In the genomic region with DNA sequence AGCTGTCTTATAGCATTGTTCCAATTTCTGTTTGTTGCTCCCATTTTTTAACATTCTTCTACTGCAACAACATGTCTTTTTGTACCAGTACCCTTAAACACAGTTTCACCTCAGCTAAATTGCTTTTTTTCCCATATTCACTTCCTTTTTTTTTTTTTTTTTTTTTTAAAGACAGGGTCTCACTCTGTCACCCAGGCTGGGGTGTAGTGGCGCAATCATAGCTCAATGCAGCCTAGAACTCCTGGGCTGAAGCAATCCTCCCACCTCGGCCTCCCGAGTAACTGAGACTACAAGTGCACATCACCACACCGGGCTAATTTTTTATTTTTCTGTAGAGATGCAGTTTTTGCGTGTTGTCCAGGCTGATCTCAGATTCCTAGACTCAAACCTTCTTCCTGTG, we compare ENCODE assay signal across 25 cellular contexts.
"Had no signal": no experiment of that assay in that cellular context is flagged by ENCODE, and none has a peak within 500 bp of the region (broad histone marks: within the 10 kb centered on the region; RNA-seq: fewer than 3 reads in every experiment).

No MANE protein-coding gene starts in this region.

- H3K4me1 Mint-ChIP-seq: activated T-helper 17 cell treated with anti-CD3 and anti-CD28 coated beads, Interleukin-2, amount 50 U/mL, for 72 hours; WTC11 had no signal

- H3K27me3 ChIP-seq: breast epithelium, MG63, SJCRH30 had no signal

- H3K4me3 ChIP-seq: breast epithelium, MG63, SJCRH30 had no signal

- H3K27me3 Mint-ChIP-seq: activated T-helper 17 cell treated with anti-CD3 and anti-CD28 coated beads, Interleukin-2, amount 50 U/mL, for 72 hours had no signal

- H3K4me3 Mint-ChIP-seq: activated CD8-positive, alpha-beta T cell treated with anti-CD3 and anti-CD28 coated beads, Interleukin-2, amount 10 ng/mL, durations not matched to agents 7 days and 5 days; activated T-cell treated with anti-CD3 and anti-CD28 coated beads, Interleukin-2, amount 50 U/mL, for 4 hours; activated T-helper 17 cell treated with anti-CD3 and anti-CD28 coated beads, Interleukin-2, amount 50 U/mL, for 72 hours; T-helper 1 cell treated with Interleukin-12 subunit alpha and Interleukin-12 subunit beta and Interleukin-4 antibody, amounts not matched to agents 30 μg/mL and 1 μg/mL, for 36 hours; WTC11 had no signal

- H3K27ac Mint-ChIP-seq: activated CD8-positive, alpha-beta T cell treated with anti-CD3 and anti-CD28 coated beads, Interleukin-2, amount 10 ng/mL, durations not matched to agents 7 days and 5 days; activated T-helper 17 cell treated with anti-CD3 and anti-CD28 coated beads, Interleukin-2, amount 50 U/mL, for 72 hours; T-helper 1 cell treated with Interleukin-12 subunit alpha and Interleukin-12 subunit beta and Interleukin-4 antibody, amounts not matched to agents 30 μg/mL and 1 μg/mL, for 36 hours; WTC11 had no signal

- H3K27ac ChIP-seq: breast epithelium, SJCRH30 had no signal

- H3K9me3 ChIP-seq: breast epithelium, MG63, SJCRH30, SK-N-SH had no signal

- DNase-seq: activated CD4-positive, alpha-beta T cell treated with anti-CD3 and anti-CD28 coated beads for 48 hours; activated CD4-positive, alpha-beta T cell treated with anti-CD3 and anti-CD28 coated beads, Interleukin-2, amount 50 U/mL, for 4 hours; activated CD4-positive, CD25-positive, alpha-beta regulatory T cell treated with anti-CD3 and anti-CD28 coated beads, Interleukin-2, amount 50 U/mL, for 72 hours; activated CD8-positive, alpha-beta T cell treated with anti-CD3 and anti-CD28 coated beads, Interleukin-2, amount 10 ng/mL, durations not matched to agents 7 days and 5 days; activated gamma-delta T cell treated with Interleukin-2 at 50 U/mL for 16 hours; activated naive CD4-positive, alpha-beta T cell treated with anti-CD3 and anti-CD28 coated beads, Interleukin-2, amount 50 U/mL, for 16 hours; activated T-cell treated with anti-CD3 and anti-CD28 coated beads, Interleukin-2, amount 50 U/mL, for 4 hours; aorta; caudate nucleus; MG63; NCI-H1092 treated with DMSO at 0.1 percent for 48 hours; NCI-H1417 treated with DMSO at 0.1 percent for 48 hours; NCI-H1694; NCI-H2029; NCI-H2107; NCI-H2171 treated with DMSO at 0.1 percent for 48 hours; NCI-H226; NCI-H526 treated with DMSO at 0.1 percent for 48 hours; NCI-H82; SJCRH30; SK-N-SH had no signal

- H3K9me3 Mint-ChIP-seq: activated T-cell treated with anti-CD3 and anti-CD28 coated beads, Interleukin-2, amount 50 U/mL, for 4 hours; activated T-helper 17 cell treated with anti-CD3 and anti-CD28 coated beads, Interleukin-2, amount 50 U/mL, for 72 hours; T-helper 1 cell treated with Interleukin-12 subunit alpha and Interleukin-12 subunit beta and Interleukin-4 antibody, amounts not matched to agents 30 μg/mL and 1 μg/mL, for 36 hours; WTC11 had no signal

- H3K36me3 ChIP-seq: breast epithelium had no signal

- H3K4me1 ChIP-seq: breast epithelium, SJCRH30 had no signal
